In the genomic region with DNA sequence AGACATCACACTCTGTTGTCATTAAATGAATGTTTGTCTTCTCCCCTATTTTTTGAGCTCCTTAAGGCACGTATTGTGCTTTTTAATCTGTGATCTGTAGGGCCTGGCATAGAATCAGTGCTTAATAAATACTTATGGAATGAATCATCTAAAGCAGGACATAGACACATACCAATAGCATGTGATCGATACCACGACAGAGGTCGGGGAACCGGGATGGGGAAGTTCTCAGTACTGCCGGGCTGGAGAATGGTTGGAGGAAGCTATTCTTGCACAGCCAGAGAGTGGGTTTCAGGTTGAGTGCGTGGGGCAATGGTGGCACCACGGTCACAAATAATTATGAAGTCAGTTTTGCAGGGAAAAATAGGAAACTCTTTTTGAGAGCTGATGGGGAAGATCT, we compare ENCODE assay signal across 14 cellular contexts. TPM values are rescaled to one million over a fixed set of nuclear protein-coding genes. Genes with fewer than 3 reads are reported as not detected.
DNase-seq lines count a peak whose midpoint lies in the region; FAIRE-seq lines count a peak whose summit lies in the region.
"Had no signal": no experiment of that assay in that cellular context is flagged by ENCODE, and none has a peak within 500 bp of the region (broad histone marks: within the 10 kb centered on the region; RNA-seq: fewer than 3 reads in every experiment).

No MANE protein-coding gene starts in this region.

- DNase-seq in CD1c-positive myeloid dendritic cell (ENCODE audit: extremely low spot score) (peak; percentile 80), HTR-8/SVneo (ENCODE audit: insufficient read length, low spot score) (peak; percentile 47), lung microvascular endothelial cell (ENCODE audit: low read depth in 2 of 2) (peak; percentile 11 to 36), SKM-1 treated with dmso at 0.1 percent for 144 hours (lab: John Stamatoyannopoulos, UW; ENCODE audit: unreplicated experiment) (no peak), NCI-H128 (lab: John Stamatoyannopoulos, UW; ENCODE audit: unreplicated experiment) (no peak), NCI-H82 treated with DMSO at 0.1 percent for 48 hours (lab: John Stamatoyannopoulos, UW; ENCODE audit: unreplicated experiment) (no peak), NCI-H510A (lab: John Stamatoyannopoulos, UW) (no peak)
- DNase-seq: activated T-cell treated with anti-CD3 and anti-CD28 coated beads for 4 hours, COR-L47, gastrocnemius medialis, left lung, NCI-H446 treated with DMSO at 0.1 percent for 48 hours, occipital lobe had no signal

- no peak overlapping the region for H3K4me3 Mint-ChIP-seq in dendritic cell treated with granulocyte-macrophage colony-stimulating factor and Interleukin-4, amounts not matched to agents 40 ng/mL and 50 ng/mL, for 4 days

- H3K4me1 Mint-ChIP-seq in dendritic cell treated with granulocyte-macrophage colony-stimulating factor and Interleukin-4, amounts not matched to agents 40 ng/mL and 50 ng/mL, for 4 days (ENCODE audit: low read depth), result peaks cover 39% of the 10 kb centered on the region

- peak; percentile 36 for FAIRE-seq in HTR-8/SVneo (lab: Jason Lieb, UNC)

- intact Hi-C loops in dendritic cell treated with granulocyte-macrophage colony-stimulating factor and Interleukin-4, amounts not matched to agents 40 ng/mL and 50 ng/mL, for 4 days (cut with micrococcal nuclease), result no loop called here

- no peaks in the 10 kb centered on the region for H3K9me3 Mint-ChIP-seq in dendritic cell treated with granulocyte-macrophage colony-stimulating factor and Interleukin-4, amounts not matched to agents 40 ng/mL and 50 ng/mL, for 4 days

- H3K27ac Mint-ChIP-seq in dendritic cell treated with granulocyte-macrophage colony-stimulating factor and Interleukin-4, amounts not matched to agents 40 ng/mL and 50 ng/mL, for 4 days, result peak overlapping the region; percentile 61

- no peaks in the 10 kb centered on the region for H3K27me3 Mint-ChIP-seq in dendritic cell treated with granulocyte-macrophage colony-stimulating factor and Interleukin-4, amounts not matched to agents 40 ng/mL and 50 ng/mL, for 4 days

- peaks cover 93% of the 10 kb centered on the region for H3K36me3 Mint-ChIP-seq in dendritic cell treated with granulocyte-macrophage colony-stimulating factor and Interleukin-4, amounts not matched to agents 40 ng/mL and 50 ng/mL, for 4 days (ENCODE audit: low read depth)

RNA-seq across cellular contexts. Expression of gene NLRP1, which starts 26.8 kb away (rescaled TPM):
- total RNA-seq in lung microvascular endothelial cell, result 2.2 and 9.6 TPM in 2 replicates

Comparison
In these comparisons a context has a peak if more than half of its experiments do, and no peak if none do; other contexts are left out.
1. DNase-seq: peak in CD1c-positive myeloid dendritic cell (single experiment), HTR-8/SVneo (single experiment) and lung microvascular endothelial cell (2 of 2); none in SKM-1 treated with dmso at 0.1 percent for 144 hours (single experiment), NCI-H128 (single experiment), NCI-H82 treated with DMSO at 0.1 percent for 48 hours (single experiment) and NCI-H510A (single experiment).